ENCODE assay signal across 20 cellular contexts in the genomic region with DNA sequence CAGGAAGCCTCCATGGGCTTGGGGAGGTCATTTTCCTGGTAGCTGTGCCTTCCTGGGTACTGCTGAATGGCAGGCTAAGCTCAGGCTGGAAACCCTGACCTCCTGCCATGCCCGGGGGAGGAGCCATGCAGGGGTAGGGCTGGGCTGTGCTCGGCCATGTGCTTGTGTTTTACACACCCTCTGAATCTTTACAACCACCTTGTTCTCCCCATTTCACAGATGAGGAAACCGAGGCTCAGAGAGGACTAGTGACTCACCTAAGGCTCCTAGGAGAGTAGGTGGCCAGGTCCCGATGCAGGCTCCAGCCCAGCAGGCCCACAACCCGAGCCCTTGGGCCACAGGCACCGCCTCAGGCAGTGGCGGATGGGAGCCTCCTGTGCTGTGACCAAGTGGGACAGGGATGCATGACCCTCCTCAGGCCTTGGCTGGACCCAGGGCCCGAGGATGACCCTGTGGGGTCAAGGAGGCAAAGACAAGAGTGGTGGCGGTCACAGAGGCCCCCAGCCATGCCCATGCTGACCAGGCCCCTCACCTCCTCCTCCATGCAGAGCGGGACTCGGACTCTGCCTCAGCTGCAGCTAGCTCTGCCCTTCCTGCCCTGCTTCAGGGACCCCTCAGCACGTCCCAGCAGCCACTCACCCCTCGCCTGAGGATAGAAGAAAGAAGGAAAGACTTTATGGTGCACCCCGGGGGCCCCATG.
DNase-seq lines count a peak whose midpoint lies in the region; ATAC-seq, FAIRE-seq and TF ChIP-seq lines count a peak whose summit lies in the region.
"Had no signal": no experiment of that assay in that cellular context is flagged by ENCODE, and none has a peak within 500 bp of the region (broad histone marks: within the 10 kb centered on the region; RNA-seq: fewer than 3 reads in every experiment).

No MANE protein-coding gene starts in this region.

- no peak overlapping the region for H3K4me3 ChIP-seq in heart right ventricle
- H3K4me3 ChIP-seq: A549, GM12878, SJSA1 had no signal

- H3K4me1 Mint-ChIP-seq in endothelial cell (ENCODE audit: unreplicated experiment) (peaks cover 30% of the 10 kb centered on the region), neural crest cell (peaks cover 15% of the 10 kb centered on the region)

- H3K9me3 ChIP-seq in heart right ventricle: no peaks in the 10 kb centered on the region
- H3K9me3 ChIP-seq: A549, SJSA1 had no signal

- 86 to 87% methylated on average over 14 of the region's 14 CpGs for WGBS in heart right ventricle, 2 donors

- H3K4me1 ChIP-seq in heart right ventricle: peaks cover 13 to 47% (median 39%) of the 10 kb centered on the region in 9 donors
- H3K4me1 ChIP-seq: A549 had no signal

- H3K36me3 Mint-ChIP-seq in endothelial cell (ENCODE audit: low read depth, unreplicated experiment) (peaks cover 21% of the 10 kb centered on the region), neural crest cell (ENCODE audit: low read depth) (peaks cover 10% of the 10 kb centered on the region)
- H3K36me3 Mint-ChIP-seq: CD8-positive, alpha-beta T cell had no signal

- intact Hi-C loops in heart right ventricle (cut with DNase I): no loop called here
- intact Hi-C loops in cardiac septum (cut with DNase I): no loop called here

- DNase-seq in heart right ventricle (peak in 1 of 2 donors; percentile 5), cardiac septum (ENCODE audit: low spot score) (no peak), endothelial cell (ENCODE audit: low spot score) (no peak), neural crest cell (ENCODE audit: low read depth, low spot score) (no peak), RCC 7860 (ENCODE audit: low spot score) (no peak), NCI-H2196 (lab: John Stamatoyannopoulos, UW; ENCODE audit: unreplicated experiment) (no peak)
- DNase-seq: Calu3; CD8-positive, alpha-beta T cell; HCEC 1CT; NCI-H1105 treated with DMSO at 0.1 percent for 48 hours; NCI-H1694; NCI-H2081 treated with DMSO at 0.1 percent for 48 hours; NCI-H510A treated with DMSO at 0.1 percent for 48 hours; PC-3 had no signal

- H3K9me3 Mint-ChIP-seq in endothelial cell (ENCODE audit: unreplicated experiment) (no peaks in the 10 kb centered on the region), neural crest cell (no peaks in the 10 kb centered on the region)
- H3K9me3 Mint-ChIP-seq: CD8-positive, alpha-beta T cell had no signal

- H3K27ac ChIP-seq in heart right ventricle: peak overlapping the region in 7 of 10 donors; percentile 19 to 87 (median 79)
- H3K27ac ChIP-seq: A549, RWPE1, SJSA1 had no signal

- H3K27me3 Mint-ChIP-seq in endothelial cell (ENCODE audit: unreplicated experiment) (peaks cover 18% of the 10 kb centered on the region), neural crest cell (ENCODE audit: low read depth) (peaks cover 2% of the 10 kb centered on the region)

- H3K4me3 Mint-ChIP-seq in endothelial cell (ENCODE audit: unreplicated experiment) (no peak overlapping the region), neural crest cell (no peak overlapping the region)
- H3K4me3 Mint-ChIP-seq: CD8-positive, alpha-beta T cell had no signal

- no peaks in the 10 kb centered on the region for H3K36me3 ChIP-seq in heart right ventricle
- H3K36me3 ChIP-seq: SJSA1 had no signal

- H3K27ac Mint-ChIP-seq in endothelial cell (ENCODE audit: unreplicated experiment) (peak overlapping the region; percentile 79), neural crest cell (ENCODE audit: unreplicated experiment) (peak overlapping the region; percentile 94)
- H3K27ac Mint-ChIP-seq: CD8-positive, alpha-beta T cell had no signal

- FAIRE-seq in RCC 7860 (lab: Jason Lieb, UNC): no peak
- FAIRE-seq: A549, GM12878, GM19239 had no signal

- ATAC-seq in heart right ventricle: no peak
- ATAC-seq in HG03039 (IDR thresholded peaks at IDR 0.05; ENCODE audit: unreplicated experiment): no peak
- ATAC-seq: CD8-positive, alpha-beta T cell; GM12878; PC-3 had no signal

- no peaks in the 10 kb centered on the region for H3K27me3 ChIP-seq in heart right ventricle
- H3K27me3 ChIP-seq: SJSA1 had no signal

- no peak for TF ChIP-seq CTCF in heart right ventricle (IDR thresholded peaks at IDR 0.05)
- TF ChIP-seq CTCF in endothelial cell (IDR thresholded peaks at IDR 0.05; ENCODE audit: unreplicated experiment): no peak
- no peak for TF ChIP-seq CTCF in neural crest cell (conservative IDR thresholded peaks at IDR 0.05)
